In genomic region chr3:131551761-131552160, GRCh38 we compare ENCODE assay signal across 16 cellular contexts. TPM values are rescaled to one million over a fixed set of nuclear protein-coding genes. Genes with fewer than 3 reads are reported as not detected.
DNase-seq lines count a peak whose midpoint lies in the region; ATAC-seq and TF ChIP-seq lines count a peak whose summit lies in the region.
"Had no signal": no experiment of that assay in that cellular context is flagged by ENCODE, and none has a peak within 500 bp of the region (broad histone marks: within the 10 kb centered on the region; RNA-seq: fewer than 3 reads in every experiment).

No MANE protein-coding gene starts in this region.

- no peak for ATAC-seq in GM19455 (IDR thresholded peaks at IDR 0.05; ENCODE audit: unreplicated experiment)
- ATAC-seq: GM23338 had no signal

- H3K36me3 ChIP-seq in testis (ENCODE audit: low read depth, missing control alignments), result no peaks in the 10 kb centered on the region
- H3K36me3 ChIP-seq: BLaER1 treated with 17β-estradiol and CSF1 and Interleukin-3, amounts not matched to agents 10 nM and 100 nM had no signal

- TF ChIP-seq POLR2A in testis (IDR thresholded peaks at IDR 0.05), result no peak

- H3K4me3 ChIP-seq in epithelial cell of esophagus (ENCODE audit: low read length) (no peak overlapping the region), testis (no peak overlapping the region)
- H3K4me3 ChIP-seq: BLaER1 treated with 17β-estradiol and CSF1 and Interleukin-3, amounts not matched to agents 10 nM and 100 nM; GM23338 had no signal

- H3K4me1 ChIP-seq in testis, result no peaks in the 10 kb centered on the region
- H3K4me1 ChIP-seq: BLaER1 treated with 17β-estradiol and CSF1 and Interleukin-3, amounts not matched to agents 10 nM and 100 nM had no signal

- no peaks in the 10 kb centered on the region for H3K9me3 ChIP-seq in testis
- H3K9me3 ChIP-seq: BLaER1 treated with 17β-estradiol and CSF1 and Interleukin-3, amounts not matched to agents 10 nM and 100 nM had no signal

- no peak for TF ChIP-seq CTCF in epithelial cell of esophagus (IDR thresholded peaks at IDR 0.05; ENCODE audit: insufficient read depth, low read depth, low read length, missing control alignments)
- TF ChIP-seq CTCF in testis (IDR thresholded peaks at IDR 0.05), result no peak

- H3K27ac ChIP-seq in testis, result no peak overlapping the region
- H3K27ac ChIP-seq: BLaER1 treated with 17β-estradiol and CSF1 and Interleukin-3, amounts not matched to agents 10 nM and 100 nM had no signal

- DNase-seq in DMS79 treated with DMSO at 0.1 percent for 48 hours (lab: John Stamatoyannopoulos, UW), result peak; percentile 43
- no peak for DNase-seq in DMS79 (lab: John Stamatoyannopoulos, UW)
- DNase-seq in NCI-H1105 (lab: John Stamatoyannopoulos, UW), result peak; percentile 60
- peak; percentile 24 for DNase-seq in epithelial cell of esophagus (ENCODE audit: low read depth)
- DNase-seq in testis, result peak; percentile 33
- DNase-seq in NCI-H2081 treated with DMSO at 0.1 percent for 48 hours (lab: John Stamatoyannopoulos, UW), result no peak
- DNase-seq in NCI-H128 (lab: John Stamatoyannopoulos, UW; ENCODE audit: unreplicated experiment), result no peak
- DNase-seq: 8988T; AML-193; CD4-positive, CD25-positive, alpha-beta regulatory T cell; DND-41; GDM1; H7 had no signal

- 51 to 57% methylated on average over 4 of the region's 4 CpGs for WGBS in testis, 2 donors

- intact Hi-C loops in testis (cut with DNase I; ENCODE audit: low total_unique reads), result no loop called here

- H3K27me3 ChIP-seq in testis, result no peaks in the 10 kb centered on the region
- H3K27me3 ChIP-seq: BLaER1 treated with 17β-estradiol and CSF1 and Interleukin-3, amounts not matched to agents 10 nM and 100 nM had no signal

RNA-seq across cellular contexts. Expression of gene MRPL3, which starts 49.0 kb away (rescaled TPM):
- total RNA-seq in testis, result 10 to 100 TPM; 66.3 to 86.2 TPM
- 104 TPM for polyA plus RNA-seq in testis (ENCODE audit: insufficient read depth, low read depth, low replicate concordance)

Comparison
In these comparisons a context has a peak if more than half of its experiments do, and no peak if none do; other contexts are left out.
1. DNase-seq: peak in DMS79 treated with DMSO at 0.1 percent for 48 hours (single experiment), NCI-H1105 (single experiment), epithelial cell of esophagus (single experiment) and testis (single experiment); none in DMS79 (single experiment), NCI-H2081 treated with DMSO at 0.1 percent for 48 hours (single experiment) and NCI-H128 (single experiment).